9 cellular contexts compared by ENCODE assay signal in the genomic region with DNA sequence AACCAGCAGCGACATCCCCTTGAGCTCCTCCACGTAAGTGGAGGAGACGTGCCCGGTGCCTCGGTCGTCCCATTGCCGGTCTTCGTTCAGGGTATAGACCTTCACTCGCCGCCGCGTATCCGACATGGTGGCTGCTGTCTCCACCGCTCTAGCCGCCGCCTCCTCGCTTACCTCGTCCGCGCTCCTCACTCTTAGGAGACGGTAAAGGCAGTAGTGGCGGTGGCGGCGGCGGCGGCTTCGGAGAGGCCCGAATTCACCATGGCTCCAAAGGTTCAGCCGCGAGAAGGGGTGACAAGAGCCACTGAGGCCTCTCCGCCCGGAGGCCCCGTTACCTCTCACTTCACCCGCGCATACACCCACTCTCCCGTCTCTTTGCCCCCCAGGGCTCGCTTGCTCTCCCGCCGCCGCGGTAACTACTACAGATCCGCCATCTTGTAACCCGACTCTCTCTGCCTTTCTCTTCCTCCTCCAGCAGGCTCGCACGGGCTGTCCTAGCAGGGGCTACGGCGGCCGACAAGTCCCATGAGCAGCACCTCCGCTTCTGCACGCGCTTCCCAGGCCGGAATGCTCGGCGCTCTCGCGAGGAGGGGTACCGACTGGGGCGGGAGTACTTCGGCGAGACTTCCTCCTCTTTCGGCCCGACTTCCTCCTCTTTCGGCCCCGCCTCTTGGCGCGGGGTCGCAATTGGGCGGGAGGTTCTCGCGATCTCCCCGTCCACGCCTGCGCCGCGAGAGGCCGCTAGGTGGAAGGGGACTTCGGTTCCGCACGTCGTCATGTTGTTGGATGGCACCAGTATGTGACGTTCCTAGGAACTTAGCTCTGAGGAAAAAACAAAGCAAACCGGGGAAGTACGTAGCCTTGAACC. TPM values are rescaled to one million over a fixed set of nuclear protein-coding genes. Genes with fewer than 3 reads are reported as not detected.
DNase-seq lines count a peak whose midpoint lies in the region; ATAC-seq and TF ChIP-seq lines count a peak whose summit lies in the region.
"Had no signal": no experiment of that assay in that cellular context is flagged by ENCODE, and none has a peak within 500 bp of the region (broad histone marks: within the 10 kb centered on the region; RNA-seq: fewer than 3 reads in every experiment).

Gene PPP4R3B, minus strand, starts transcription at position 463 of the 865 bp plus-strand sequence. Its CDS starts 337 bp downstream, at position 126.

- peak; percentile 98 for DNase-seq in AG08395 (ENCODE audit: low spot score)
- peak; percentile 85 for DNase-seq in NCI-H2196 treated with DMSO at 0.1 percent for 48 hours (lab: John Stamatoyannopoulos, UW; ENCODE audit: unreplicated experiment)
- DNase-seq in WERI-Rb-1 = peak; percentile 100
- peak; percentile 100 for DNase-seq in cardiac fibroblast (ENCODE audit: low read depth in 2 of 2)
- peak; percentile 99 for DNase-seq in immature natural killer cell
- peak; percentile 99 for DNase-seq in smooth muscle cell of the brain vasculature (ENCODE audit: low read depth, low spot score)

- peaks cover 0 to 6% (median 0%) of the 10 kb centered on the region in 3 donors for H3K27me3 Mint-ChIP-seq in immature natural killer cell (ENCODE audit: low read depth in 3 of 3)
- H3K27me3 Mint-ChIP-seq: activated naive CD8-positive, alpha-beta T cell had no signal

- H3K4me3 ChIP-seq in WERI-Rb-1 (ENCODE audit: low read depth, low read length) = peak within 1 kb of the TSS; percentile 95
- H3K4me3 ChIP-seq in cardiac fibroblast (replicated peaks in 1 of 2; ENCODE audit: low read depth in 2 of 2, low read length in 2 of 2) = peak within 1 kb of the TSS; percentile 80 to 98

- peak within 1 kb of the TSS; percentile 97 for H3K27ac ChIP-seq in WERI-Rb-1

- H3K27me3 ChIP-seq in WERI-Rb-1 (ENCODE audit: insufficient read depth, low read depth, severe bottlenecking) = no peaks in the 10 kb centered on the region

- no peaks in the 10 kb centered on the region for H3K9me3 Mint-ChIP-seq in immature natural killer cell

- H3K36me3 ChIP-seq in WERI-Rb-1 = peaks cover 32% of the 10 kb centered on the region

- ATAC-seq in GM18873 (IDR thresholded peaks at IDR 0.05; ENCODE audit: low FRiP score, unreplicated experiment) (peak; percentile 80), HG03139 (IDR thresholded peaks at IDR 0.05; ENCODE audit: unreplicated experiment) (peak; percentile 84)

- H3K4me1 Mint-ChIP-seq in immature natural killer cell = peaks cover 44 to 51% of the 10 kb centered on the region in 2 donors

- peak; percentile 59 for TF ChIP-seq CTCF in WERI-Rb-1 (IDR thresholded peaks at IDR 0.05; ENCODE audit: low read depth, low read length)
- peak; percentile 35 for TF ChIP-seq CTCF in cardiac fibroblast (IDR thresholded peaks at IDR 0.05; ENCODE audit: low read depth, low read length)

- peaks cover 0 to 9% (median 5%) of the 10 kb centered on the region in 3 donors for H3K36me3 Mint-ChIP-seq in immature natural killer cell

- H3K4me3 Mint-ChIP-seq in immature natural killer cell = no peak within 1 kb of the TSS
- H3K4me3 Mint-ChIP-seq: activated naive CD8-positive, alpha-beta T cell had no signal

- H3K9me3 ChIP-seq in WERI-Rb-1 (ENCODE audit: severe bottlenecking) = no peaks in the 10 kb centered on the region

- no peak within 1 kb of the TSS for H3K27ac Mint-ChIP-seq in immature natural killer cell
- H3K27ac Mint-ChIP-seq: activated naive CD8-positive, alpha-beta T cell had no signal

RNA-seq across cellular contexts. Expression of gene PPP4R3B, which starts in this region (rescaled TPM):
- 10 to 100 TPM; 49.7 to 87.7 (median 58.3) TPM for polyA plus RNA-seq in immature natural killer cell

Comparison
In these comparisons a context has a peak if more than half of its experiments do, and no peak if none do; other contexts are left out.
1. Peak in every context shown above with its lines: DNase-seq, ATAC-seq, H3K4me3 ChIP-seq and H3K27ac ChIP-seq.